ENCODE assay signal across 8 cellular contexts in genomic region chr3:20041197-20041780, GRCh38. TPM values are rescaled to one million over a fixed set of nuclear protein-coding genes. Genes with fewer than 3 reads are reported as not detected.
A peak's percentile ranks its signal among the peaks of the same experiment; 100 is the strongest.
DNase-seq lines count a peak whose midpoint lies in the region; ATAC-seq and TF ChIP-seq lines count a peak whose summit lies in the region.

No MANE protein-coding gene starts in this region.

- H3K36me3 ChIP-seq in brain microvascular endothelial cell (replicated peaks): no peaks in the 10 kb centered on the region
- no peaks in the 10 kb centered on the region for H3K36me3 ChIP-seq in skeletal muscle satellite cell (ENCODE audit: insufficient read depth, low read length)

- H3K27ac ChIP-seq in brain microvascular endothelial cell: no peak overlapping the region

- H3K9ac ChIP-seq in skeletal muscle satellite cell (ENCODE audit: low read depth, low read length): peak overlapping the region; percentile 79

- TF ChIP-seq CTCF in GM13976 (IDR thresholded peaks at IDR 0.05; ENCODE audit: borderline replicate concordance, control extremely low read depth, extremely low read depth, insufficient read depth, missing control alignments): no peak
- TF ChIP-seq CTCF in brain microvascular endothelial cell (IDR thresholded peaks at IDR 0.05; ENCODE audit: low read depth, low read length, missing control alignments): no peak

- in situ Hi-C loops in GM13976 (cut with MboI; ENCODE audit: low sequenced_read_pairs, unreplicated experiment) (no loop called here), brain microvascular endothelial cell (cut with HindIII; ENCODE audit: low pct_ligation_motif_present, low sequenced_read_pairs) (no loop called here)

- peak overlapping the region; percentile 77 for H3K4me3 ChIP-seq in brain microvascular endothelial cell (ENCODE audit: low read depth, low read length)
- H3K4me3 ChIP-seq in iPS-18c (ENCODE audit: insufficient read depth, low read depth, low read length): peak overlapping the region; percentile 76
- H3K4me3 ChIP-seq in skeletal muscle satellite cell (ENCODE audit: low read length): peak overlapping the region; percentile 80

- peaks cover 23% of the 10 kb centered on the region for H3K4me1 ChIP-seq in skeletal muscle satellite cell (ENCODE audit: control insufficient read depth, insufficient read depth, low read length)

- peak overlapping the region; percentile 98 for H3K4me2 ChIP-seq in skeletal muscle satellite cell (ENCODE audit: low read length)

- DNase-seq in GM13976 (ENCODE audit: low spot score) (peak; percentile 73), NCI-H1048 (lab: John Stamatoyannopoulos, UW) (peak; percentile 25), UCSD-AML1 (lab: John Stamatoyannopoulos, UW; ENCODE audit: unreplicated experiment) (peak; percentile 84), brain microvascular endothelial cell (peak; percentile 46), HPDE6-E6E7 (ENCODE audit: extremely low spot score) (no peak)

- H3K27me3 ChIP-seq in brain microvascular endothelial cell (replicated peaks) (no peaks in the 10 kb centered on the region), skeletal muscle satellite cell (ENCODE audit: control insufficient read depth, insufficient read depth, low read length) (no peaks in the 10 kb centered on the region)

- ATAC-seq in HG02610 (IDR thresholded peaks at IDR 0.05; ENCODE audit: unreplicated experiment): peak; percentile 49

- H3K9me3 ChIP-seq in iPS-18c (ENCODE audit: control insufficient read depth, insufficient read depth, low read length) (no peaks in the 10 kb centered on the region), skeletal muscle satellite cell (replicated peaks; ENCODE audit: low read length) (no peaks in the 10 kb centered on the region)

RNA-seq across cellular contexts. Expression of gene KAT2B, which starts 1.0 kb away (rescaled TPM):
- 7.1 and 7.9 TPM in 2 replicates for total RNA-seq in skeletal muscle satellite cell (2012; rRNA removed)

RNA-seq across cellular contexts. Expression of gene PP2D1, which starts 29.2 kb away (rescaled TPM):
- not detected in 2 replicates for total RNA-seq in skeletal muscle satellite cell (2012; rRNA removed)
